Comparison of ENCODE assay signal across 8 cellular contexts in genomic region chr17:57902117-57902799, GRCh38. TPM values are rescaled to one million over a fixed set of nuclear protein-coding genes. Genes with fewer than 3 reads are reported as not detected.
DNase-seq lines count a peak whose midpoint lies in the region; ATAC-seq and TF ChIP-seq lines count a peak whose summit lies in the region.

No MANE protein-coding gene starts in this region.

- no peaks in the 10 kb centered on the region for H3K9me2 ChIP-seq in OCI-LY1 (ENCODE audit: low read depth, low read length)

- in situ Hi-C loops in GM13977 (cut with MboI; ENCODE audit: low pct_unique_long_range_greater_than_20kb, low sequenced_read_pairs, unreplicated experiment) (no loop called here), HAP-1 (cut with MboI; ENCODE audit: low sequenced_read_pairs) (no loop called here)

- H3K4me3 ChIP-seq in OCI-LY1 (ENCODE audit: low read depth, low read length, poor library complexity, severe bottlenecking) (no peak overlapping the region), HAP-1 (no peak overlapping the region)

- peak overlapping the region; percentile 22 for H3K27ac ChIP-seq in OCI-LY1 (ENCODE audit: low read depth, low read length, poor library complexity, severe bottlenecking)

- DNase-seq in GM13977 (ENCODE audit: low spot score) (peak; percentile 83), memory B cell (ENCODE audit: low spot score in 2 of 2) (no peak), HAP-1 (ENCODE audit: low spot score in 2 of 2) (no peak), CD1c-positive myeloid dendritic cell (ENCODE audit: extremely low spot score) (no peak), NCI-H2171 (lab: John Stamatoyannopoulos, UW) (no peak)
- no peak for DNase-seq in activated CD4-positive, alpha-beta T cell treated with anti-CD3 and anti-CD28 coated beads, Interleukin-2, amount 10 ng/mL, durations not matched to agents 24 days and 14 days

- H3K79me2 ChIP-seq in OCI-LY1 (ENCODE audit: insufficient read depth, low read length) = no peaks in the 10 kb centered on the region

- H3K4me1 ChIP-seq in OCI-LY1 (ENCODE audit: insufficient read depth, low read length, severe bottlenecking) (peaks cover 17% of the 10 kb centered on the region), HAP-1 (peaks cover 4% of the 10 kb centered on the region; the same call in 1 of the 2 replicates)

- 0 out of 2 replicates have a peak, but pooled peaks cover 5% of the 10 kb centered on the region for H3K27me3 ChIP-seq in OCI-LY1 (ENCODE audit: insufficient read depth, low read length)
- H3K27me3 ChIP-seq in HAP-1 (ENCODE audit: low read depth) = no peaks in the 10 kb centered on the region

- no peak overlapping the region for H3K9ac ChIP-seq in OCI-LY1 (ENCODE audit: low read length)

- peaks cover 6% of the 10 kb centered on the region for H3K27me3 Mint-ChIP-seq in memory B cell
- peaks cover 4% of the 10 kb centered on the region for H3K27me3 Mint-ChIP-seq in activated CD4-positive, alpha-beta T cell treated with anti-CD3 and anti-CD28 coated beads, Interleukin-2, amount 10 ng/mL, durations not matched to agents 24 days and 14 days

- intact Hi-C loops in activated CD4-positive, alpha-beta T cell treated with anti-CD3 and anti-CD28 coated beads, Interleukin-2, amount 10 ng/mL, durations not matched to agents 24 days and 14 days (cut with micrococcal nuclease) = no loop called here

- H3K9me3 ChIP-seq in OCI-LY1 (ENCODE audit: low read length) (no peaks in the 10 kb centered on the region), HAP-1 (no peaks in the 10 kb centered on the region)

- H3K27ac Mint-ChIP-seq in memory B cell = no peak overlapping the region
- H3K27ac Mint-ChIP-seq in activated CD4-positive, alpha-beta T cell treated with anti-CD3 and anti-CD28 coated beads, Interleukin-2, amount 10 ng/mL, durations not matched to agents 24 days and 14 days = no peak overlapping the region

- no peaks in the 10 kb centered on the region for H3K36me3 ChIP-seq in OCI-LY1 (ENCODE audit: insufficient read depth, low read length)
- H3K36me3 ChIP-seq in HAP-1 (replicated peaks) = no peaks in the 10 kb centered on the region

- no peaks in the 10 kb centered on the region for H3K9me3 Mint-ChIP-seq in memory B cell
- no peaks in the 10 kb centered on the region for H3K9me3 Mint-ChIP-seq in activated CD4-positive, alpha-beta T cell treated with anti-CD3 and anti-CD28 coated beads, Interleukin-2, amount 10 ng/mL, durations not matched to agents 24 days and 14 days

- H3K4me1 Mint-ChIP-seq in memory B cell = peaks cover 46% of the 10 kb centered on the region
- peaks cover 15% of the 10 kb centered on the region for H3K4me1 Mint-ChIP-seq in activated CD4-positive, alpha-beta T cell treated with anti-CD3 and anti-CD28 coated beads, Interleukin-2, amount 10 ng/mL, durations not matched to agents 24 days and 14 days

- H3F3A ChIP-seq in OCI-LY1 (ENCODE audit: insufficient read depth, low read length) = no peaks in the 10 kb centered on the region

- no peak overlapping the region for H2AFZ ChIP-seq in OCI-LY1 (ENCODE audit: low read length)

- no peaks in the 10 kb centered on the region for H4K20me1 ChIP-seq in OCI-LY1 (ENCODE audit: insufficient read depth, low read length)

- peak overlapping the region; percentile 54 for H3K4me3 Mint-ChIP-seq in memory B cell
- H3K4me3 Mint-ChIP-seq in activated CD4-positive, alpha-beta T cell treated with anti-CD3 and anti-CD28 coated beads, Interleukin-2, amount 10 ng/mL, durations not matched to agents 24 days and 14 days = no peak overlapping the region

- no peak for TF ChIP-seq CTCF in GM13977 (IDR thresholded peaks at IDR 0.05; ENCODE audit: extremely low read depth, insufficient read depth, missing control alignments)
- no peak for TF ChIP-seq CTCF in OCI-LY1 (IDR thresholded peaks at IDR 0.05; ENCODE audit: low read length)

- H3K36me3 Mint-ChIP-seq in memory B cell = no peaks in the 10 kb centered on the region
- no peaks in the 10 kb centered on the region for H3K36me3 Mint-ChIP-seq in activated CD4-positive, alpha-beta T cell treated with anti-CD3 and anti-CD28 coated beads, Interleukin-2, amount 10 ng/mL, durations not matched to agents 24 days and 14 days (ENCODE audit: low read depth)

- ATAC-seq in GM21723 (IDR thresholded peaks at IDR 0.05; ENCODE audit: unreplicated experiment) (peak; percentile 65), memory B cell (ENCODE audit: low read depth) (peak; percentile 65)

- no peak overlapping the region for H3K4me2 ChIP-seq in OCI-LY1 (ENCODE audit: low read length)

RNA-seq across cellular contexts. Expression of gene MRPS23, which starts 52.4 kb away (rescaled TPM):
- total RNA-seq in activated CD4-positive, alpha-beta T cell treated with anti-CD3 and anti-CD28 coated beads, Interleukin-2, amount 10 ng/mL, durations not matched to agents 24 days and 14 days = 83.3 and 84.8 TPM in 2 replicates

RNA-seq across cellular contexts. Expression of gene CUEDC1, which starts 53.0 kb away (rescaled TPM):
- total RNA-seq in activated CD4-positive, alpha-beta T cell treated with anti-CD3 and anti-CD28 coated beads, Interleukin-2, amount 10 ng/mL, durations not matched to agents 24 days and 14 days = 0.50 and 0.58 TPM in 2 replicates
